Comparison of ENCODE assay signal across 35 cellular contexts in the genomic region with DNA sequence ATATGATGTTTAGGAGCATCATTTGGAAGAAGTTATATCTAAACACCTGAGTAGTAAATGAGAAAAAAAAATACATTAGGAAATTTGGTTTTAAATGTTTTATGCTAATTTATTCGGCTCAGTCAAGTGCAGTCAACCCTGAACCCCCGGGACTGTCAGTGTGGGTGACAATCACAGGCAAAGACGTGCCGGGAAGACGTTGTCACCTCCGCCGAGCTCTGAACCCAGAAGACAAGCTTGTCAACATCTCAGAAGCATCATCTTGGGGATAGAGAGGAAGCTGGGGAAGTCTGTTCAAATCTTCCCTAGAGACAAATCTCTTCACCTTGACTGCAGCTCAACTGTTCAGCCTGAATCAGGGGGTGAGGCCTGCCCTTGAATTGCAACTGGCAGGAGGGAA.
"Had no signal": no experiment of that assay in that cellular context is flagged by ENCODE, and none has a peak within 500 bp of the region (broad histone marks: within the 10 kb centered on the region; RNA-seq: fewer than 3 reads in every experiment).

No MANE protein-coding gene starts in this region.

- H3K36me3 ChIP-seq: ascending aorta, cardiac muscle cell had no signal

- DNase-seq: activated B cell treated with CpG ODN at 0.5 μM for 24 hours; activated CD4-positive, alpha-beta memory T cell treated with anti-CD3 and anti-CD28 coated beads, Interleukin-2, amount 10 ng/mL, durations not matched to agents 7 days and 5 days; activated CD4-positive, alpha-beta T cell treated with anti-CD3 and anti-CD28 coated beads for 4 hours; activated CD4-positive, alpha-beta T cell treated with anti-CD3 and anti-CD28 coated beads, Interleukin-2, amount 10 ng/mL, durations not matched to agents 24 days and 14 days; activated CD4-positive, alpha-beta T cell treated with anti-CD3 and anti-CD28 coated beads, Interleukin-2, amount 50 U/mL, for 1 hour; activated CD4-positive, alpha-beta T cell treated with anti-CD3 and anti-CD28 coated beads, Interleukin-2, amount 50 U/mL, for 4 hours; activated CD4-positive, CD25-positive, alpha-beta regulatory T cell treated with anti-CD3 and anti-CD28 coated beads, Interleukin-2, amount 50 U/mL, for 72 hours; activated CD8-positive, alpha-beta memory T cell treated with anti-CD3 and anti-CD28 coated beads for 24 hours; activated CD8-positive, alpha-beta memory T cell treated with anti-CD3 and anti-CD28 coated beads, Interleukin-2, amount 10 ng/mL, durations not matched to agents 7 days and 5 days; activated CD8-positive, alpha-beta memory T cell treated with anti-CD3 and anti-CD28 coated beads, Interleukin-2, amount 50 U/mL, for 48 hours; activated CD8-positive, alpha-beta T cell treated with anti-CD3 and anti-CD28 coated beads, Interleukin-2, amount 10 ng/mL, durations not matched to agents 7 days and 5 days; activated effector memory CD4-positive, alpha-beta T cell treated with Interleukin-2 at 50 U/mL for 16 hours; activated gamma-delta T cell; activated naive CD4-positive, alpha-beta T cell treated with anti-CD3 and anti-CD28 coated beads, Interleukin-2, amount 10 ng/mL, durations not matched to agents 7 days and 5 days; activated naive CD4-positive, alpha-beta T cell treated with Interleukin-2 at 50 U/mL for 16 hours; activated naive CD8-positive, alpha-beta T cell treated with anti-CD3 and anti-CD28 coated beads, Interleukin-2, amount 10 ng/mL, durations not matched to agents 7 days and 5 days; activated naive CD8-positive, alpha-beta T cell treated with anti-CD3 and anti-CD28 coated beads, Interleukin-2, amount 50 U/mL, for 24 hours; activated T-cell treated with anti-CD3 and anti-CD28 coated beads, Interleukin-2, amount 50 U/mL, for 24 hours; activated T-cell treated with anti-CD3 and anti-CD28 coated beads, Interleukin-2, amount 50 U/mL, for 48 hours; amygdala; central memory CD4-positive, alpha-beta T cell; T-helper 1 cell; T-helper 2 cell; T-helper 9 cell had no signal

- FAIRE-seq: bronchial epithelial cell, TTC549 had no signal

- H3K27me3 Mint-ChIP-seq: activated CD4-positive, alpha-beta T cell treated with anti-CD3 and anti-CD28 coated beads, Interleukin-2, amount 10 ng/mL, durations not matched to agents 24 days and 14 days; activated CD8-positive, alpha-beta memory T cell treated with anti-CD3 and anti-CD28 coated beads, Interleukin-2, amount 10 ng/mL, durations not matched to agents 7 days and 5 days; activated naive CD4-positive, alpha-beta T cell treated with anti-CD3 and anti-CD28 coated beads, Interleukin-2, amount 50 U/mL, for 24 hours; activated naive CD8-positive, alpha-beta T cell treated with anti-CD3 and anti-CD28 coated beads, Interleukin-2, amount 10 ng/mL, durations not matched to agents 7 days and 5 days had no signal

- H3K9me3 Mint-ChIP-seq: activated B cell treated with CpG ODN at 0.5 μM for 24 hours; activated CD4-positive, alpha-beta memory T cell treated with anti-CD3 and anti-CD28 coated beads, Interleukin-2, amount 10 ng/mL, durations not matched to agents 7 days and 5 days; activated CD4-positive, alpha-beta T cell treated with anti-CD3 and anti-CD28 coated beads, Interleukin-2, amount 10 ng/mL, durations not matched to agents 24 days and 14 days; activated naive CD4-positive, alpha-beta T cell treated with anti-CD3 and anti-CD28 coated beads, Interleukin-2, amount 10 ng/mL, durations not matched to agents 7 days and 5 days; activated naive CD4-positive, alpha-beta T cell treated with anti-CD3 and anti-CD28 coated beads, Interleukin-2, amount 50 U/mL, for 24 hours; activated naive CD8-positive, alpha-beta T cell treated with anti-CD3 and anti-CD28 coated beads, Interleukin-2, amount 10 ng/mL, durations not matched to agents 7 days and 5 days; activated naive CD8-positive, alpha-beta T cell treated with anti-CD3 and anti-CD28 coated beads, Interleukin-2, amount 50 U/mL, for 24 hours; activated T-cell treated with anti-CD3 and anti-CD28 coated beads, Interleukin-2, amount 50 U/mL, for 24 hours; brain had no signal

- H3K36me3 Mint-ChIP-seq: activated CD8-positive, alpha-beta memory T cell treated with anti-CD3 and anti-CD28 coated beads, Interleukin-2, amount 10 ng/mL, durations not matched to agents 7 days and 5 days; activated naive CD4-positive, alpha-beta T cell treated with anti-CD3 and anti-CD28 coated beads, Interleukin-2, amount 10 ng/mL, durations not matched to agents 7 days and 5 days; activated naive CD4-positive, alpha-beta T cell treated with anti-CD3 and anti-CD28 coated beads, Interleukin-2, amount 50 U/mL, for 24 hours; activated naive CD8-positive, alpha-beta T cell; activated naive CD8-positive, alpha-beta T cell treated with anti-CD3 and anti-CD28 coated beads, Interleukin-2, amount 10 ng/mL, durations not matched to agents 7 days and 5 days; brain had no signal

- H3K4me1 Mint-ChIP-seq: activated B cell treated with CpG ODN at 0.5 μM for 24 hours; activated CD4-positive, alpha-beta memory T cell treated with anti-CD3 and anti-CD28 coated beads, Interleukin-2, amount 10 ng/mL, durations not matched to agents 7 days and 5 days; activated CD4-positive, alpha-beta T cell treated with anti-CD3 and anti-CD28 coated beads, Interleukin-2, amount 10 ng/mL, durations not matched to agents 24 days and 14 days; activated CD8-positive, alpha-beta memory T cell treated with anti-CD3 and anti-CD28 coated beads, Interleukin-2, amount 10 ng/mL, durations not matched to agents 7 days and 5 days; activated naive CD4-positive, alpha-beta T cell treated with anti-CD3 and anti-CD28 coated beads, Interleukin-2, amount 10 ng/mL, durations not matched to agents 7 days and 5 days; activated naive CD4-positive, alpha-beta T cell treated with anti-CD3 and anti-CD28 coated beads, Interleukin-2, amount 50 U/mL, for 24 hours; activated naive CD8-positive, alpha-beta T cell treated with anti-CD3 and anti-CD28 coated beads, Interleukin-2, amount 10 ng/mL, durations not matched to agents 7 days and 5 days; activated naive CD8-positive, alpha-beta T cell treated with anti-CD3 and anti-CD28 coated beads, Interleukin-2, amount 50 U/mL, for 24 hours had no signal

- H3K9me3 ChIP-seq: ascending aorta had no signal

- H3K27ac Mint-ChIP-seq: activated B cell treated with CpG ODN at 0.5 μM for 24 hours; activated CD4-positive, alpha-beta memory T cell treated with anti-CD3 and anti-CD28 coated beads, Interleukin-2, amount 10 ng/mL, durations not matched to agents 7 days and 5 days; activated CD4-positive, alpha-beta T cell treated with anti-CD3 and anti-CD28 coated beads, Interleukin-2, amount 10 ng/mL, durations not matched to agents 24 days and 14 days; activated CD8-positive, alpha-beta memory T cell treated with anti-CD3 and anti-CD28 coated beads, Interleukin-2, amount 10 ng/mL, durations not matched to agents 7 days and 5 days; activated CD8-positive, alpha-beta T cell treated with anti-CD3 and anti-CD28 coated beads, Interleukin-2, amount 10 ng/mL, durations not matched to agents 7 days and 5 days; activated naive CD4-positive, alpha-beta T cell treated with anti-CD3 and anti-CD28 coated beads, Interleukin-2, amount 10 ng/mL, durations not matched to agents 7 days and 5 days; activated naive CD4-positive, alpha-beta T cell treated with anti-CD3 and anti-CD28 coated beads, Interleukin-2, amount 50 U/mL, for 24 hours; activated naive CD8-positive, alpha-beta T cell; activated naive CD8-positive, alpha-beta T cell treated with anti-CD3 and anti-CD28 coated beads, Interleukin-2, amount 10 ng/mL, durations not matched to agents 7 days and 5 days; activated naive CD8-positive, alpha-beta T cell treated with anti-CD3 and anti-CD28 coated beads, Interleukin-2, amount 50 U/mL, for 24 hours; activated T-cell treated with anti-CD3 and anti-CD28 coated beads, Interleukin-2, amount 50 U/mL, for 24 hours; activated T-helper 2 cell treated with anti-CD3 and anti-CD28 coated beads, Interferon-gamma antibody, Interleukin-2, Interleukin-4, amounts not matched to agents 10 μg/mL and 5 μg/mL and 100 μg/mL, durations not matched to agents 14 hours and 24 hours and 36 hours; T-helper 1 cell treated with Interleukin-12 subunit alpha and Interleukin-12 subunit beta and Interleukin-4 antibody, amounts not matched to agents 30 μg/mL and 1 μg/mL, for 36 hours; T-helper 2 cell treated with Interferon-gamma antibody and Interleukin-4, amounts not matched to agents 5 μg/mL and 100 μg/mL, for 36 hours had no signal

- H3K27ac ChIP-seq: ascending aorta, cardiac muscle cell, VCaP had no signal

- H3K4me3 ChIP-seq: ascending aorta, cardiac muscle cell had no signal

- H3K4me1 ChIP-seq: ascending aorta had no signal

- H3K4me3 Mint-ChIP-seq: activated B cell treated with CpG ODN at 0.5 μM for 24 hours; activated CD4-positive, alpha-beta memory T cell treated with anti-CD3 and anti-CD28 coated beads, Interleukin-2, amount 10 ng/mL, durations not matched to agents 7 days and 5 days; activated CD4-positive, alpha-beta T cell treated with anti-CD3 and anti-CD28 coated beads, Interleukin-2, amount 10 ng/mL, durations not matched to agents 24 days and 14 days; activated CD8-positive, alpha-beta memory T cell treated with anti-CD3 and anti-CD28 coated beads, Interleukin-2, amount 10 ng/mL, durations not matched to agents 7 days and 5 days; activated CD8-positive, alpha-beta T cell treated with anti-CD3 and anti-CD28 coated beads, Interleukin-2, amount 10 ng/mL, durations not matched to agents 7 days and 5 days; activated naive CD4-positive, alpha-beta T cell treated with anti-CD3 and anti-CD28 coated beads, Interleukin-2, amount 10 ng/mL, durations not matched to agents 7 days and 5 days; activated naive CD4-positive, alpha-beta T cell treated with anti-CD3 and anti-CD28 coated beads, Interleukin-2, amount 50 U/mL, for 24 hours; activated naive CD8-positive, alpha-beta T cell; activated naive CD8-positive, alpha-beta T cell treated with anti-CD3 and anti-CD28 coated beads, Interleukin-2, amount 10 ng/mL, durations not matched to agents 7 days and 5 days; activated naive CD8-positive, alpha-beta T cell treated with anti-CD3 and anti-CD28 coated beads, Interleukin-2, amount 50 U/mL, for 24 hours; activated T-cell treated with anti-CD3 and anti-CD28 coated beads, Interleukin-2, amount 50 U/mL, for 24 hours; brain; T-helper 1 cell treated with Interleukin-12 subunit alpha and Interleukin-12 subunit beta and Interleukin-4 antibody, amounts not matched to agents 30 μg/mL and 1 μg/mL, for 36 hours; T-helper 2 cell treated with Interferon-gamma antibody and Interleukin-4, amounts not matched to agents 5 μg/mL and 100 μg/mL, for 36 hours had no signal

- H3K27me3 ChIP-seq: ascending aorta, cardiac muscle cell had no signal
